ENCODE assay signal across 8 cellular contexts in genomic region chr9:20884985-20885593, GRCh38.
A peak's percentile ranks its signal among the peaks of the same experiment; 100 is the strongest.
DNase-seq lines count a peak whose midpoint lies in the region; ATAC-seq and TF ChIP-seq lines count a peak whose summit lies in the region.

No MANE protein-coding gene starts in this region.

- TF ChIP-seq POLR2A in NB4 (IDR thresholded peaks at IDR 0.05; ENCODE audit: extremely low read depth, insufficient read length): no peak

- peak; percentile 8 for DNase-seq in GM13977 (ENCODE audit: low spot score)
- peak; percentile 79 for DNase-seq in NB4 (ENCODE audit: low read depth)
- peak; percentile 38 for DNase-seq in activated CD4-positive, CD25-positive, alpha-beta regulatory T cell treated with anti-CD3 and anti-CD28 coated beads, Interleukin-2, amount 50 U/mL, for 72 hours
- no peak for DNase-seq in coronary artery (ENCODE audit: low spot score)
- DNase-seq in memory B cell (ENCODE audit: low spot score in 2 of 2): peak; percentile 15 to 23
- peak; percentile 1 to 30 for DNase-seq in stimulated activated CD8-positive, alpha-beta memory T cell treated with anti-CD3 and anti-CD28 coated beads, Interleukin-7, amount 100 ng/mL, for 1 hour (ENCODE audit: low read depth in 2 of 2)

- no peaks in the 10 kb centered on the region for H3K9me3 Mint-ChIP-seq in memory B cell

- peaks cover 7% of the 10 kb centered on the region for H3K36me3 Mint-ChIP-seq in memory B cell

- peak; percentile 45 for ATAC-seq in memory B cell (ENCODE audit: low read depth)
- no peak for ATAC-seq in HG03135 (IDR thresholded peaks at IDR 0.05; ENCODE audit: unreplicated experiment)

- no peaks in the 10 kb centered on the region for H3K27me3 Mint-ChIP-seq in memory B cell

- TF ChIP-seq CTCF in 22Rv1 (IDR thresholded peaks at IDR 0.05): peak; percentile 87
- TF ChIP-seq CTCF in GM13977 (IDR thresholded peaks at IDR 0.05; ENCODE audit: extremely low read depth, insufficient read depth, missing control alignments): peak; percentile 56
- TF ChIP-seq CTCF in NB4 (IDR thresholded peaks at IDR 0.05; ENCODE audit: low read depth, low read length): peak; percentile 90
- TF ChIP-seq CTCF in coronary artery (IDR thresholded peaks at IDR 0.05): peak; percentile 48

- no peak overlapping the region for H3K27ac ChIP-seq in 22Rv1
- H3K27ac ChIP-seq in coronary artery: no peak overlapping the region

- no peaks in the 10 kb centered on the region for H3K4me1 Mint-ChIP-seq in memory B cell

- H3K4me3 ChIP-seq in NB4 (ENCODE audit: low read depth, low read length) (no peak overlapping the region), coronary artery (no peak overlapping the region)

- no peak overlapping the region for H3K4me3 Mint-ChIP-seq in memory B cell

- in situ Hi-C loops in GM13977 (cut with MboI; ENCODE audit: low pct_unique_long_range_greater_than_20kb, low sequenced_read_pairs, unreplicated experiment): loop anchor here (25.0 kb wide), 1 partner anchor 227 kb away; no protein-coding TSS in a partner anchor

- H3K27ac Mint-ChIP-seq in memory B cell: no peak overlapping the region
